Comparison of ENCODE assay signal across 21 cellular contexts in genomic region chr20:63931735-63932134, GRCh38. TPM values are rescaled to one million over a fixed set of nuclear protein-coding genes. Genes with fewer than 3 reads are reported as not detected.
DNase-seq lines count a peak whose midpoint lies in the region; ATAC-seq and TF ChIP-seq lines count a peak whose summit lies in the region.
"Had no signal": no experiment of that assay in that cellular context is flagged by ENCODE, and none has a peak within 500 bp of the region (broad histone marks: within the 10 kb centered on the region; RNA-seq: fewer than 3 reads in every experiment).

No MANE protein-coding gene starts in this region.

- no peak overlapping the region for H3K4me3 ChIP-seq in BLaER1
- H3K4me3 ChIP-seq in breast epithelium: no peak overlapping the region
- H3K4me3 ChIP-seq: MG63 had no signal

- no peak overlapping the region for H3K9ac ChIP-seq in BLaER1

- H3K4me1 Mint-ChIP-seq in T-helper 17 cell: peaks cover 12% of the 10 kb centered on the region

- H3K36me3 ChIP-seq in BLaER1 (peaks cover 97% of the 10 kb centered on the region), breast epithelium (peaks cover 4% of the 10 kb centered on the region)

- H3K27me3 ChIP-seq in BLaER1: no peaks in the 10 kb centered on the region
- no peaks in the 10 kb centered on the region for H3K27me3 ChIP-seq in breast epithelium
- H3K27me3 ChIP-seq: MG63 had no signal

- peaks cover 67% of the 10 kb centered on the region for H3K4me1 ChIP-seq in BLaER1
- no peaks in the 10 kb centered on the region for H3K4me1 ChIP-seq in breast epithelium

- H4K20me1 ChIP-seq in BLaER1: peaks cover 100% of the 10 kb centered on the region

- TF ChIP-seq POLR2A in breast epithelium (IDR thresholded peaks at IDR 0.05): no peak

- peak overlapping the region; percentile 71; the same call in 1 of the 2 replicates for H3K4me2 ChIP-seq in BLaER1

- no peaks in the 10 kb centered on the region for H3K27me3 Mint-ChIP-seq in T-helper 17 cell
- H3K27me3 Mint-ChIP-seq: CD4-positive, CD25-positive, alpha-beta regulatory T cell had no signal

- no peaks in the 10 kb centered on the region for H3K36me3 Mint-ChIP-seq in T-helper 17 cell (ENCODE audit: low read depth)

- no peak overlapping the region for H3K4me3 Mint-ChIP-seq in T-helper 17 cell
- H3K4me3 Mint-ChIP-seq: CD4-positive, CD25-positive, alpha-beta regulatory T cell had no signal

- peak; percentile 23 for DNase-seq in Right ventricle myocardium inferior (ENCODE audit: missing footprints)
- DNase-seq in left ventricle myocardium superior: no peak
- DNase-seq in T-helper 17 cell: no peak
- DNase-seq in left colon: no peak
- no peak for DNase-seq in stimulated activated CD4-positive, alpha-beta T cell treated with anti-CD3 and anti-CD28 coated beads, Interleukin-2, amount 100 ng/mL, for 48 hours
- DNase-seq in breast epithelium (ENCODE audit: low spot score in 2 of 2): no peak
- DNase-seq in KG1 (lab: John Stamatoyannopoulos, UW): no peak
- DNase-seq: 8988T; CD4-positive, CD25-positive, alpha-beta regulatory T cell; KBM-7; MG63; NCI-H1105 treated with DMSO at 0.1 percent for 48 hours; NCI-H146; NCI-H1930; NCI-H446; NCI-H524 treated with DMSO at 0.1 percent for 48 hours; NCI-H774; SHP77 had no signal

- H3K27ac ChIP-seq in BLaER1: peak overlapping the region; percentile 76; the same call in 1 of the 2 replicates
- H3K27ac ChIP-seq in breast epithelium: no peak overlapping the region
- H3K27ac ChIP-seq: HL-60 had no signal

- H3K9me3 ChIP-seq in BLaER1 (no peaks in the 10 kb centered on the region), T-helper 17 cell (ENCODE audit: control insufficient read depth, low read length, poor library complexity, severe bottlenecking) (no peaks in the 10 kb centered on the region), breast epithelium (no peaks in the 10 kb centered on the region)
- H3K9me3 ChIP-seq: MG63 had no signal

- ATAC-seq in Right ventricle myocardium inferior: no peak
- ATAC-seq in left ventricle myocardium superior: no peak
- no peak for ATAC-seq in T-helper 17 cell
- peak; percentile 2 for ATAC-seq in left colon

- intact Hi-C loops in Right ventricle myocardium inferior (cut with DNase I) (loop anchor here (1.0 kb wide), 1 partner anchor 20 kb away; no protein-coding TSS in a partner anchor), left ventricle myocardium superior (cut with micrococcal nuclease) (no loop called here), left colon (cut with DNase I, micrococcal nuclease) (no loop called here), breast epithelium (cut with DNase I; ENCODE audit: low total_unique reads) (loop anchor here (5.0 kb wide), 1 partner anchor 859 kb away; no protein-coding TSS in a partner anchor)

- peak overlapping the region; percentile 67 for H3K27ac Mint-ChIP-seq in T-helper 17 cell

- no peak for TF ChIP-seq CTCF in breast epithelium (IDR thresholded peaks at IDR 0.05)

RNA-seq across cellular contexts. Expression of gene UCKL1, which starts 24.5 kb away (rescaled TPM):
- total RNA-seq in Right ventricle myocardium inferior (52.0 TPM), left ventricle myocardium superior (59.9 TPM), T-helper 17 cell (10 to 100 TPM; 41.6 to 42.5 TPM), left colon (10 to 100 TPM; 41.7 to 44.8 TPM), breast epithelium (10 to 100 TPM; 24.2 to 44.9 (median 36.3) TPM)

RNA-seq across cellular contexts. Expression of gene DNAJC5, which starts 36.8 kb away (rescaled TPM):
- total RNA-seq in Right ventricle myocardium inferior (41.4 TPM), left ventricle myocardium superior (47.3 TPM), T-helper 17 cell (10 to 100 TPM; 35.7 to 39.0 TPM), left colon (10 to 100 TPM; 55.3 to 79.4 TPM), breast epithelium (10 to 100 TPM; 31.1 to 37.9 (median 37.0) TPM)

RNA-seq across cellular contexts. Expression of gene ZNF512B, which starts 38.0 kb away (rescaled TPM):
- total RNA-seq in Right ventricle myocardium inferior (12.2 TPM), left ventricle myocardium superior (14.0 TPM), T-helper 17 cell (10 to 100 TPM; 17.9 to 18.8 TPM), left colon (1 to 10 TPM; 1.3 to 2.9 TPM), breast epithelium (10 to 100 TPM in 1 of 3 donors, 1 to 10 TPM in 2; 5.8 to 12.7 (median 9.2) TPM)

RNA-seq across cellular contexts. Expression of gene SAMD10, which starts 47.7 kb away (rescaled TPM):
- total RNA-seq in Right ventricle myocardium inferior (5.7 TPM), left ventricle myocardium superior (6.4 TPM), T-helper 17 cell (10 to 100 TPM; 17.2 to 20.2 TPM), left colon (1 to 10 TPM; 5.8 to 9.5 TPM), breast epithelium (1 to 10 TPM in 2 of 3 donors, under 1 TPM in 1; 0.96 to 3.3 (median 2.8) TPM)
- total RNA-seq: SK-MEL-5 had no signal

RNA-seq across cellular contexts. Expression of gene PRPF6, which starts 49.2 kb away (rescaled TPM):
- total RNA-seq in Right ventricle myocardium inferior (46.4 TPM), left ventricle myocardium superior (50.6 TPM), T-helper 17 cell (10 to 100 TPM; 63.8 to 64.9 TPM), left colon (10 to 100 TPM; 51.7 to 51.8 TPM), breast epithelium (10 to 100 TPM; 53.9 to 67.5 (median 59.6) TPM)

Comparison
In these comparisons a context has a peak if more than half of its experiments do, and no peak if none do; other contexts are left out.
1. intact Hi-C loops: an anchor here in Right ventricle myocardium inferior (1.0 kb wide) and breast epithelium (5.0 kb wide); none called in left ventricle myocardium superior and left colon.